31 cellular contexts compared by ENCODE assay signal in genomic region chr22:45962431-45962712, GRCh38. TPM values are rescaled to one million over a fixed set of nuclear protein-coding genes. Genes with fewer than 3 reads are reported as not detected.
DNase-seq lines count a peak whose midpoint lies in the region; ATAC-seq, FAIRE-seq and TF ChIP-seq lines count a peak whose summit lies in the region.
"Had no signal": no experiment of that assay in that cellular context is flagged by ENCODE, and none has a peak within 500 bp of the region (broad histone marks: within the 10 kb centered on the region; RNA-seq: fewer than 3 reads in every experiment).

No MANE protein-coding gene starts in this region.

- H3K4me2 ChIP-seq in A549 (peak overlapping the region; percentile 32; the same call in 1 of the 3 replicates), K562 (ENCODE audit: insufficient read depth, low read length) (no peak overlapping the region), neuronal stem cell (ENCODE audit: insufficient read depth, low read length, poor library complexity, severe bottlenecking) (no peak overlapping the region)
- H3K4me2 ChIP-seq: BLaER1 had no signal

- in situ Hi-C loops in Panc1 (cut with HindIII; ENCODE audit: low pct_unique_long_range_greater_than_20kb, low sequenced_read_pairs) (no loop called here), K562 (cut with MboI) (no loop called here)

- no peak overlapping the region for H3K18ac ChIP-seq in neuronal stem cell (ENCODE audit: low read length)

- DNase-seq in A549 (ENCODE audit: low read depth in 1 of 2, low spot score in 1 of 2) = no peak
- DNase-seq in Panc1 (ENCODE audit: low read depth, low spot score) = no peak
- DNase-seq in K562 (ENCODE audit: extremely low read depth in 1 of 4, low spot score in 3 of 4) = no peak
- DNase-seq in neuronal stem cell (ENCODE audit: low spot score) = no peak
- no peak for DNase-seq in glomerular visceral epithelial cell (ENCODE audit: extremely low spot score)
- DNase-seq in foreskin fibroblast = no peak
- DNase-seq in NCI-H146 treated with DMSO at 0.1 percent for 48 hours (lab: John Stamatoyannopoulos, UW; ENCODE audit: unreplicated experiment) = no peak
- DNase-seq: ACHN; BE2C; C1 segment of cervical spinal cord; CD4-positive, alpha-beta memory T cell; CD4-positive, CD25-positive, alpha-beta regulatory T cell; CD8-positive, alpha-beta memory T cell; COR-L47; DMS 273 treated with DMSO at 0.1 percent for 48 hours; DMS153; DMS53; DMS79; DND-41; EL; GDM1 had no signal

- peaks cover 78% of the 10 kb centered on the region for H3K4me1 ChIP-seq in A549
- peaks cover 87% of the 10 kb centered on the region for H3K4me1 ChIP-seq in Panc1 (ENCODE audit: control insufficient read depth, insufficient read depth, low read length)
- H3K4me1 ChIP-seq in K562 (replicated peaks in 1 of 2; ENCODE audit: control insufficient read depth in 2 of 2, insufficient read depth in 2 of 2, low read length in 2 of 2) = peaks cover 0 to 3% of the 10 kb centered on the region in 2 experiments; a peak in 1 of 5 replicates
- H3K4me1 ChIP-seq in neuronal stem cell (ENCODE audit: control insufficient read depth in 2 of 2, insufficient read depth in 1 of 2, low read depth in 1 of 2, low read length in 2 of 2) = peaks cover 2 to 54% of the 10 kb centered on the region in 2 donors

- H2AFZ ChIP-seq in K562 (ENCODE audit: low read depth, low read length) (no peak overlapping the region), neuronal stem cell (ENCODE audit: low read length) (no peak overlapping the region)

- no peak overlapping the region for H4K8ac ChIP-seq in neuronal stem cell (ENCODE audit: low read depth, low read length)

- no peak overlapping the region for H4K91ac ChIP-seq in neuronal stem cell (ENCODE audit: low read depth, low read length, poor library complexity)

- intact Hi-C loops in Panc1 (cut with micrococcal nuclease; ENCODE audit: unreplicated experiment) = no loop called here
- intact Hi-C loops in K562 (cut with micrococcal nuclease) = no loop called here

- H2BK15ac ChIP-seq in neuronal stem cell (ENCODE audit: low read length) = peak overlapping the region; percentile 93

- peak overlapping the region in 1 of 2 experiments; percentile 88; a peak in 3 of 6 replicates for H3K27ac ChIP-seq in A549
- peak overlapping the region; percentile 48 for H3K27ac ChIP-seq in Panc1 (ENCODE audit: low read length)
- H3K27ac ChIP-seq in K562 (ENCODE audit: extremely low read depth, low read depth, low read length) = no peak overlapping the region
- no peak overlapping the region for H3K27ac ChIP-seq in neuronal stem cell (replicated peaks; ENCODE audit: low read length)
- H3K27ac ChIP-seq: 22Rv1, BLaER1 had no signal

- no peaks in the 10 kb centered on the region for H3K79me2 ChIP-seq in K562 (ENCODE audit: control insufficient read depth, insufficient read depth, low read length)

- BruUV-seq in Panc1 (replicated peaks; lab: Mats Ljungman, UMichigan) (no TSS peak), K562 (replicated peaks; lab: Mats Ljungman, UMichigan) (no TSS peak)

- POLR2A ChIA-PET in A549 (lab: Yijun Ruan, JAX) = no interaction called here
- POLR2A ChIA-PET in Panc1 (lab: Charles Lee) = interaction anchor here (0.6 kb wide), 1 partner anchor 95 kb away, joined by 4 read pairs; no protein-coding TSS in a partner anchor
- POLR2A ChIA-PET in K562 (lab: Yijun Ruan, JAX) = no interaction called here

- H3K4ac ChIP-seq in neuronal stem cell (ENCODE audit: low read length) = no peak overlapping the region

- H3K79me1 ChIP-seq in neuronal stem cell (ENCODE audit: low read depth, low read length) = peaks cover 2% of the 10 kb centered on the region

- peak overlapping the region; percentile 100 for H2AK5ac ChIP-seq in neuronal stem cell (ENCODE audit: low read depth, low read length)

- no peak overlapping the region for H2BK12ac ChIP-seq in neuronal stem cell (ENCODE audit: low read length)

- H2BK120ac ChIP-seq in neuronal stem cell (ENCODE audit: low read depth, low read length) = peak overlapping the region; percentile 49

- H3K14ac ChIP-seq in neuronal stem cell (ENCODE audit: low read length) = peak overlapping the region; percentile 0

- TF ChIP-seq RAD21 in A549 (conservative IDR thresholded peaks at IDR 0.05 in 1 of 2, IDR thresholded peaks at IDR 0.05 in 1 of 2) = no peak
- TF ChIP-seq RAD21 in K562 (CRISPR knock-in tag; conservative IDR thresholded peaks at IDR 0.05 in 1 of 2, IDR thresholded peaks at IDR 0.05 in 1 of 2) = no peak

- H4K20me1 ChIP-seq in K562 (replicated peaks; ENCODE audit: control insufficient read depth, insufficient read depth, low read length) = peaks cover 8% of the 10 kb centered on the region; the same call in 1 of the 2 replicates

- ATAC-seq in A549 = no peak
- ATAC-seq in Panc1 = no peak
- ATAC-seq in K562 = no peak
- no peak for ATAC-seq in GM18867 (IDR thresholded peaks at IDR 0.05; ENCODE audit: unreplicated experiment)
- ATAC-seq: GM12878 had no signal

- no peak for TF ChIP-seq POLR2A in A549 (IDR thresholded peaks at IDR 0.05; ENCODE audit: low read length)
- no peak for TF ChIP-seq POLR2A in K562 (conservative IDR thresholded peaks at IDR 0.05)

- H3K9me1 ChIP-seq in K562 (ENCODE audit: control insufficient read depth, insufficient read depth, low read length) = no peaks in the 10 kb centered on the region

- H3K36me3 ChIP-seq in Panc1 (ENCODE audit: control insufficient read depth, insufficient read depth, low read length) (no peaks in the 10 kb centered on the region), K562 (ENCODE audit: control insufficient read depth, insufficient read depth, low read length) (no peaks in the 10 kb centered on the region), neuronal stem cell (replicated peaks in 1 of 2; ENCODE audit: control insufficient read depth in 2 of 2, insufficient read depth in 2 of 2, low read length in 2 of 2) (no peaks in the 10 kb centered on the region)
- H3K36me3 ChIP-seq: BE2C, BLaER1 had no signal

- TF ChIP-seq CTCF in A549 (IDR thresholded peaks at IDR 0.05) (no peak), Panc1 (IDR thresholded peaks at IDR 0.05) (no peak), K562 (IDR thresholded peaks at IDR 0.05 in 2 of 3, conservative IDR thresholded peaks at IDR 0.05 in 1 of 3; ENCODE audit: insufficient read depth in 2 of 3, low read depth in 1 of 3, low read length in 3 of 3) (no peak), foreskin fibroblast (IDR thresholded peaks at IDR 0.05; ENCODE audit: low read depth, low read length) (no peak)

- TF ChIP-seq EP300 in A549 (IDR thresholded peaks at IDR 0.05) (no peak), K562 (IDR thresholded peaks at IDR 0.05; ENCODE audit: low read length) (no peak)

- CTCF ChIA-PET in A549 (lab: Yijun Ruan, JAX) (interaction anchor here (1.0 to 3.9 kb wide), 4 partner anchors 15 to 384 kb away, joined by 3 to 13 read pairs (median 4); no protein-coding TSS in a partner anchor), Panc1 (lab: Charles Lee) (no interaction called here), K562 (lab: Yijun Ruan, JAX; ENCODE audit: low intra/inter-chr PET ratio) (no interaction called here)

- FAIRE-seq in A549 (lab: Jason Lieb, UNC) (no peak), K562 (lab: Jason Lieb, UNC) (no peak)
- FAIRE-seq: GM12878, GM12892, GM18507, GM19239 had no signal

- H2BK5ac ChIP-seq in neuronal stem cell (ENCODE audit: low read length) = peak overlapping the region; percentile 44

- H3K4me3 ChIP-seq in A549 (no peak overlapping the region), Panc1 (ENCODE audit: low read depth in 2 of 2, low read length in 2 of 2) (no peak overlapping the region), K562 (no peak overlapping the region), neuronal stem cell (ENCODE audit: low read length in 2 of 2) (peak overlapping the region in 1 of 2 donors; percentile 48), foreskin fibroblast (ENCODE audit: low read depth in 1 of 2, low read length in 2 of 2) (no peak overlapping the region)
- H3K4me3 ChIP-seq: BLaER1, GM12878 had no signal

- no peaks in the 10 kb centered on the region for H3K9me3 ChIP-seq in A549
- no peaks in the 10 kb centered on the region for H3K9me3 ChIP-seq in Panc1 (ENCODE audit: control insufficient read depth, insufficient read depth, low read depth, low read length)
- no peaks in the 10 kb centered on the region for H3K9me3 ChIP-seq in K562 (replicated peaks; ENCODE audit: control insufficient read depth, insufficient read depth, low read depth, low read length)
- peaks cover 0 to 2% of the 10 kb centered on the region in 2 donors for H3K9me3 ChIP-seq in neuronal stem cell (replicated peaks in 1 of 2; ENCODE audit: control insufficient read depth in 2 of 2, insufficient read depth in 1 of 2, low read depth in 1 of 2, low read length in 2 of 2)
- H3K9me3 ChIP-seq: BE2C, BLaER1 had no signal

- H3K9ac ChIP-seq in K562 (ENCODE audit: insufficient read depth in 1 of 2, low read depth in 2 of 2, low read length in 2 of 2) (no peak overlapping the region), neuronal stem cell (ENCODE audit: low read depth, low read length, poor library complexity) (no peak overlapping the region)
- H3K9ac ChIP-seq: BLaER1 had no signal

- H3K23ac ChIP-seq in neuronal stem cell (ENCODE audit: low read depth, low read length, poor library complexity) = no peak overlapping the region

- H3K27me3 ChIP-seq in Panc1 (ENCODE audit: control insufficient read depth, insufficient read depth, low read length) (no peaks in the 10 kb centered on the region), K562 (ENCODE audit: control insufficient read depth in 2 of 2, insufficient read depth in 2 of 2, low read length in 2 of 2) (peaks cover 7 to 26% of the 10 kb centered on the region in 2 experiments; a peak in 3 of 5 replicates), neuronal stem cell (ENCODE audit: control insufficient read depth in 3 of 3, insufficient read depth in 3 of 3, low read depth in 1 of 3, low read length in 3 of 3) (peaks cover 0 to 33% (median 3%) of the 10 kb centered on the region in 3 experiments)
- H3K27me3 ChIP-seq: BE2C had no signal

- 55% methylated on average over 1 of the region's 1 CpG for WGBS in A549 (ENCODE audit: missing lambda C conversion rate)
- no CpG with 5 or more reads among the region's 1 CpG for WGBS in K562 (ENCODE audit: insufficient coverage, low coverage, missing lambda C conversion rate)
- no CpG with 5 or more reads among the region's 1 CpG for WGBS in neuronal stem cell (ENCODE audit: extremely low coverage in 2 of 2, insufficient read length in 2 of 2, insufficient replicate concordance in 1 of 2), 2 donors

RNA-seq across cellular contexts. Expression of gene WNT7B, which starts 14.6 kb away (rescaled TPM):
- polyA plus RNA-seq in A549 (2011; rRNA removed) = 16.9 and 21.0 TPM in 2 replicates
- polyA plus RNA-seq in A549 (2012; cell fraction: cytosol; rRNA removed) = 36.4 and 59.9 TPM in 2 replicates
- 48.0 and 49.6 TPM in 2 replicates for polyA plus RNA-seq in A549 (2012; cell fraction: nucleus; rRNA removed)
- 80.8 to 92.0 TPM (median 82.2 TPM) in 3 replicates for polyA plus RNA-seq in A549 (2017; fragmentation: RNase III; extraction: RNeasy Plus Mini Kit Qiagen cat#74134 plus additional on column Dnase treatment)
- polyA minus RNA-seq in A549 (2011; rRNA and poly(A)+ RNA removed) = 19.4 and 42.1 TPM in 2 replicates
- 52.1 TPM for total RNA-seq in Panc1 (2021; ENCODE audit: unreplicated experiment)
- polyA plus RNA-seq in Panc1 (2012; ENCODE audit: insufficient read length) = 46.4 TPM
- total RNA-seq in K562 (2011; cell fraction: chromatin; rRNA removed; ENCODE audit: low replicate concordance) = not detected in 2 replicates
- total RNA-seq in K562 (2011; cell fraction: nucleolus; rRNA removed) = not detected in 2 replicates
- total RNA-seq in K562 (2011; cell fraction: nucleoplasm; rRNA removed) = not detected in 2 replicates
- total RNA-seq in K562 (2014; rRNA removed) = not detected in 2 replicates
- not detected in 2 replicates for total RNA-seq in K562 (2014; rRNA removed; fragmentation: Illumina TruSeq; extraction: Trizol)
- total RNA-seq in K562 (2015; rRNA removed; fragmentation: Illumina TruSeq; extraction: Trizol) = not detected in 2 replicates
- total RNA-seq in K562 (2021) = not detected in 2 replicates
- not detected in 2 replicates for polyA plus RNA-seq in K562 (2011; rRNA removed)
- polyA plus RNA-seq in K562 (2011; cell fraction: cytosol; rRNA removed) = not detected in 2 replicates
- polyA plus RNA-seq in K562 (2011; cell fraction: nucleus; rRNA removed) = not detected in 2 replicates
- not detected in 2 replicates for polyA plus RNA-seq in K562 (2012)
- polyA plus RNA-seq in K562 (2014; fragmentation: Illumina TruSeq; extraction: Trizol) = not detected in 2 replicates
- not detected for polyA plus RNA-seq in K562 (2014; fragmentation: Nextera tagmentation; extraction: Ambion mirVana)
- not detected in 2 replicates for polyA plus RNA-seq in K562 (2014; rRNA removed)
- not detected in 2 replicates for polyA minus RNA-seq in K562 (2011; rRNA and poly(A)+ RNA removed)
- not detected in 2 replicates for polyA minus RNA-seq in K562 (2011; cell fraction: cytosol; rRNA and poly(A)+ RNA removed)
- not detected in 2 replicates for polyA minus RNA-seq in K562 (2011; cell fraction: nucleus; rRNA and poly(A)+ RNA removed)
- 8.6 TPM for polyA plus RNA-seq in neuronal stem cell (2013, experiment 1 of 2)
- 8.5 TPM for polyA plus RNA-seq in neuronal stem cell (2013, experiment 2 of 2)
- total RNA-seq: A673; CD4-positive, alpha-beta memory T cell; CD4-positive, CD25-positive, alpha-beta regulatory T cell; CD8-positive, alpha-beta memory T cell; G401; GM12878 had no signal
- polyA plus RNA-seq: CD14-positive monocyte; CD4-positive, alpha-beta memory T cell; CD4-positive, CD25-positive, alpha-beta regulatory T cell; CD8-positive, alpha-beta memory T cell had no signal

Comparison
In these comparisons a context has a peak if more than half of its experiments do, and no peak if none do; other contexts are left out.
1. RNA of gene WNT7B, which starts 14.6 kb away (total RNA-seq): 52.1 TPM in Panc1 (single experiment); not detected in K562; every median in the first group is over 10 times any median in the second.
2. Of the 35 proteins assayed by ChIP-seq in both K562 and A549: peak only in K562: none; only in A549: none; in both: ZFP36; in neither: 34.